Comparison of ENCODE assay signal across 1 cellular context in the genomic region with DNA sequence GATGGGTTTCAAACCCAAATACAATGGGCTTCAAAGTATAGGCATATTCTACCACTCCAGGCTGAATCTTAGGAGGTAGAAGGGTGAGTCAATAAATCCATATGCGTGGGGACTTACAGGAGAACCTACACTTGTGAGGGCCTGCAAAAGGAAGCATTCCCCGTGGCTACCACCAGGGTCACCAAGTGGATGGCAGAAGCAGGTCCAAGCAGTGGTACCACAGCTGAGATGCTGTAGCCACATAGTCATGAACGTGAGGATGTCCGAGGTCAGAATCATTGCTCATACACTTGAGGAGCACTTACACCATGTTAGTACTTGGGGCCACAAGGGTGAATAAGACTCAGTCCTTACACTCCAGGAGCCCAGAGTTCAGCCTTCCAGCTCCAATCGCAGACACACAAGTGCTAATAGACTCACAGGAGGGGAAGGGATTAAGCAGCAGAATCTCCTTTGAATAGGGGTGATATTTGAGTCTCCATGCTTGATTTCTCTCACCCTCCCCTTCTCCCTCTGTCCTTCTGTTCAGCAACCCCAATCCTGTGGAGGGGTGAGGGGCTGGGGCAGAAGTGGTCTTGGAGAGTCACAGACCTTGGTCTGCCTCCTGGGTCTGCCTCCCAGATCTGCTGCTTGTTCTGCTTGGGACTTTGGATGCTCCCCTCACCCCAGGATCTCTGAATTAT.
A peak's percentile ranks its signal among the peaks of the same experiment; 100 is the strongest.
TF ChIP-seq lines count a peak whose summit lies in the region.

No MANE protein-coding gene starts in this region.

TF ChIP-seq in GM23338, 12 proteins besides CTCF, POLR2A, EP300 and RAD21:
- TF ChIP-seq, protein P1, sequence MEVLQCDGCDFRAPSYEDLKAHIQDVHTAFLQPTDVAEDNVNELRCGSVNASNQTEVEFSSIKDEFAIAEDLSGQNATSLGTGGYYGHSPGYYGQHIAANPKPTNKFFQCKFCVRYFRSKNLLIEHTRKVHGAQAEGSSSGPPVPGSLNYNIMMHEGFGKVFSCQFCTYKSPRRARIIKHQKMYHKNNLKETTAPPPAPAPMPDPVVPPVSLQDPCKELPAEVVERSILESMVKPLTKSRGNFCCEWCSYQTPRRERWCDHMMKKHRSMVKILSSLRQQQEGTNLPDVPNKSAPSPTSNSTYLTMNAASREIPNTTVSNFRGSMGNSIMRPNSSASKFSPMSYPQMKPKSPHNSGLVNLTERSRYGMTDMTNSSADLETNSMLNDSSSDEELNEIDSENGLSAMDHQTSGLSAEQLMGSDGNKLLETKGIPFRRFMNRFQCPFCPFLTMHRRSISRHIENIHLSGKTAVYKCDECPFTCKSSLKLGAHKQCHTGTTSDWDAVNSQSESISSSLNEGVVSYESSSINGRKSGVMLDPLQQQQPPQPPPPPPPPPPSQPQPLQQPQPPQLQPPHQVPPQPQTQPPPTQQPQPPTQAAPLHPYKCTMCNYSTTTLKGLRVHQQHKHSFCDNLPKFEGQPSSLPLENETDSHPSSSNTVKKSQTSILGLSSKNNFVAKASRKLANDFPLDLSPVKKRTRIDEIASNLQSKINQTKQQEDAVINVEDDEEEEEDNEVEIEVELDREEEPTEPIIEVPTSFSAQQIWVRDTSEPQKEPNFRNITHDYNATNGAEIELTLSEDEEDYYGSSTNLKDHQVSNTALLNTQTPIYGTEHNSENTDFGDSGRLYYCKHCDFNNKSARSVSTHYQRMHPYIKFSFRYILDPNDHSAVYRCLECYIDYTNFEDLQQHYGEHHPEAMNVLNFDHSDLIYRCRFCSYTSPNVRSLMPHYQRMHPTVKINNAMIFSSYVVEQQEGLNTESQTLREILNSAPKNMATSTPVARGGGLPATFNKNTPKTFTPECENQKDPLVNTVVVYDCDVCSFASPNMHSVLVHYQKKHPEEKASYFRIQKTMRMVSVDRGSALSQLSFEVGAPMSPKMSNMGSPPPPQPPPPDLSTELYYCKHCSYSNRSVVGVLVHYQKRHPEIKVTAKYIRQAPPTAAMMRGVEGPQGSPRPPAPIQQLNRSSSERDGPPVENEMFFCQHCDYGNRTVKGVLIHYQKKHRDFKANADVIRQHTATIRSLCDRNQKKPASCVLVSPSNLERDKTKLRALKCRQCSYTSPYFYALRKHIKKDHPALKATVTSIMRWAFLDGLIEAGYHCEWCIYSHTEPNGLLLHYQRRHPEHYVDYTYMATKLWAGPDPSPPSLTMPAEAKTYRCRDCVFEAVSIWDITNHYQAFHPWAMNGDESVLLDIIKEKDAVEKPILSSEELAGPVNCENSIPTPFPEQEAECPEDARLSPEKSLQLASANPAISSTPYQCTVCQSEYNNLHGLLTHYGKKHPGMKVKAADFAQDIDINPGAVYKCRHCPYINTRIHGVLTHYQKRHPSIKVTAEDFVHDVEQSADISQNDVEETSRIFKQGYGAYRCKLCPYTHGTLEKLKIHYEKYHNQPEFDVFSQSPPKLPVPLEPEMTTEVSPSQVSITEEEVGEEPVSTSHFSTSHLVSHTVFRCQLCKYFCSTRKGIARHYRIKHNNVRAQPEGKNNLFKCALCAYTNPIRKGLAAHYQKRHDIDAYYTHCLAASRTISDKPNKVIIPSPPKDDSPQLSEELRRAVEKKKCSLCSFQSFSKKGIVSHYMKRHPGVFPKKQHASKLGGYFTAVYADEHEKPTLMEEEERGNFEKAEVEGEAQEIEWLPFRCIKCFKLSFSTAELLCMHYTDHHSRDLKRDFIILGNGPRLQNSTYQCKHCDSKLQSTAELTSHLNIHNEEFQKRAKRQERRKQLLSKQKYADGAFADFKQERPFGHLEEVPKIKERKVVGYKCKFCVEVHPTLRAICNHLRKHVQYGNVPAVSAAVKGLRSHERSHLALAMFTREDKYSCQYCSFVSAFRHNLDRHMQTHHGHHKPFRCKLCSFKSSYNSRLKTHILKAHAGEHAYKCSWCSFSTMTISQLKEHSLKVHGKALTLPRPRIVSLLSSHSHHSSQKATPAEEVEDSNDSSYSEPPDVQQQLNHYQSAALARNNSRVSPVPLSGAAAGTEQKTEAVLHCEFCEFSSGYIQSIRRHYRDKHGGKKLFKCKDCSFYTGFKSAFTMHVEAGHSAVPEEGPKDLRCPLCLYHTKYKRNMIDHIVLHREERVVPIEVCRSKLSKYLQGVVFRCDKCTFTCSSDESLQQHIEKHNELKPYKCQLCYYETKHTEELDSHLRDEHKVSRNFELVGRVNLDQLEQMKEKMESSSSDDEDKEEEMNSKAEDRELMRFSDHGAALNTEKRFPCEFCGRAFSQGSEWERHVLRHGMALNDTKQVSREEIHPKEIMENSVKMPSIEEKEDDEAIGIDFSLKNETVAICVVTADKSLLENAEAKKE (CRISPR knock-in tag; IDR thresholded peaks at IDR 0.05), result 0 out of 2 replicates have a peak, but pooled peaks have one; percentile 66
- TF ChIP-seq ZNF114 (CRISPR knock-in tag; IDR thresholded peaks at IDR 0.05), result no peak
- no peak for TF ChIP-seq NANOG (IDR thresholded peaks at IDR 0.05; ENCODE audit: borderline replicate concordance)
- TF ChIP-seq ZNF331 (CRISPR knock-in tag; IDR thresholded peaks at IDR 0.05; ENCODE audit: low read depth), result no peak
- TF ChIP-seq EZH2 (IDR thresholded peaks at IDR 0.05; ENCODE audit: low read depth, unreplicated experiment), result no peak
